In the genomic region with DNA sequence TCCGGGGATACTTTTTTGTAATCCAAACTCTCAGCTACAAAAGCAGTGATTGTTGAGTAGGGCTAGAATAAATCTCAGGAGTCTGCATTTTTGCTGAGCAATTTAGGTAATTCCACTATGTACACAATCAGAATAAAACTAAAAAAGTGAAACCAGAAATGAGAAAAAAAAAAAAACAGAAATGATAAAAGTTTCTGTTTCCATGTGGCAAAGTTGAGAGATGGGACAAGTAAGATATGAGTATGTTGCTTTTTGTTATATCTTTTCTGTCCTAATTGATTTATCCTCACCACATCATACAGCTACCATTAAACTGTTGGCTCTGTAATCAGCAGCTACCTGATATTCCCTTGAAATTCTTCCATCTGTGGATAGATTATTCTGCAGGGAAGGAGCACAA, we compare ENCODE assay signal across 20 cellular contexts.
A peak's percentile ranks its signal among the peaks of the same experiment; 100 is the strongest.
DNase-seq lines count a peak whose midpoint lies in the region; ATAC-seq, FAIRE-seq and TF ChIP-seq lines count a peak whose summit lies in the region.
"Had no signal": no experiment of that assay in that cellular context is flagged by ENCODE, and none has a peak within 500 bp of the region (broad histone marks: within the 10 kb centered on the region; RNA-seq: fewer than 3 reads in every experiment).

No MANE protein-coding gene starts in this region.

- no peaks in the 10 kb centered on the region for H3K4me1 ChIP-seq in uterus

- H3K27ac ChIP-seq in uterus = no peak overlapping the region
- H3K27ac ChIP-seq: 22Rv1, RWPE1 had no signal

- peak; percentile 18 for DNase-seq in GM12865 (ENCODE audit: low read depth)
- DNase-seq in GDM1 (lab: John Stamatoyannopoulos, UW) = no peak
- DNase-seq in D721Med (ENCODE audit: insufficient read length, low spot score) = no peak
- no peak for DNase-seq in uterus
- DNase-seq: CD4-positive, alpha-beta memory T cell; DMS79; GOT3; KG1; NCI-H1417 treated with DMSO at 0.1 percent for 48 hours; NCI-H1930; NCI-H2171; NCI-H748 treated with DMSO at 0.1 percent for 48 hours; PC-3; T-helper 2 cell had no signal

- H3K36me3 ChIP-seq in uterus = no peaks in the 10 kb centered on the region

- no peaks in the 10 kb centered on the region for H3K27me3 ChIP-seq in uterus

- TF ChIP-seq POLR2A in uterus (IDR thresholded peaks at IDR 0.05) = no peak

- no peaks in the 10 kb centered on the region for H3K9me3 ChIP-seq in uterus

- H3K4me3 ChIP-seq in GM12865 (ENCODE audit: low read depth, low read length) (no peak overlapping the region), uterus (no peak overlapping the region)

- intact Hi-C loops in uterus (cut with DNase I; ENCODE audit: low total_unique reads) = no loop called here

- no peak for FAIRE-seq in D721Med (lab: Jason Lieb, UNC)

- TF ChIP-seq CTCF in GM12865 (IDR thresholded peaks at IDR 0.05; ENCODE audit: insufficient read depth, low read depth, low read length, missing control alignments) (no peak), D721Med (IDR thresholded peaks at IDR 0.05; ENCODE audit: insufficient read depth, missing control alignments) (no peak), uterus (IDR thresholded peaks at IDR 0.05) (no peak)

- ATAC-seq in GM18867 (IDR thresholded peaks at IDR 0.05; ENCODE audit: unreplicated experiment) (peak; percentile 79), GM21529 (IDR thresholded peaks at IDR 0.05; ENCODE audit: unreplicated experiment) (peak; percentile 63), HG03175 (IDR thresholded peaks at IDR 0.05; ENCODE audit: unreplicated experiment) (peak; percentile 27), GM19328 (IDR thresholded peaks at IDR 0.05; ENCODE audit: unreplicated experiment) (no peak)
- ATAC-seq: PC-3 had no signal
